ENCODE assay signal across 8 cellular contexts in genomic region chr9:137242329-137243204, GRCh38. TPM values are rescaled to one million over a fixed set of nuclear protein-coding genes. Genes with fewer than 3 reads are reported as not detected.
DNase-seq lines count a peak whose midpoint lies in the region; ATAC-seq and TF ChIP-seq lines count a peak whose summit lies in the region.

No MANE protein-coding gene starts in this region.

- H3K36me3 ChIP-seq in DOHH2 (ENCODE audit: control insufficient read depth, low read length) = peaks cover 29% of the 10 kb centered on the region
- peaks cover 25% of the 10 kb centered on the region for H3K36me3 ChIP-seq in RWPE2 (ENCODE audit: low read depth)
- peaks cover 6 to 21% (median 21%) of the 10 kb centered on the region in 3 donors for H3K36me3 ChIP-seq in esophagus squamous epithelium
- peaks cover 0 to 11% of the 10 kb centered on the region in 2 donors for H3K36me3 ChIP-seq in prostate gland

- H3K27ac ChIP-seq in DOHH2 (ENCODE audit: low read depth, low read length) (no peak overlapping the region), RWPE2 (ENCODE audit: poor library complexity, severe bottlenecking) (peak overlapping the region; percentile 91), esophagus squamous epithelium (peak overlapping the region; percentile 94 to 100 (median 98)), prostate gland (peak overlapping the region; percentile 86 to 92)

- in situ Hi-C loops in GM13977 (cut with MboI; ENCODE audit: low pct_unique_long_range_greater_than_20kb, low sequenced_read_pairs, unreplicated experiment) = no loop called here

- peaks cover 53% of the 10 kb centered on the region for H3K4me1 ChIP-seq in DOHH2 (ENCODE audit: control insufficient read depth, low read length)
- peaks cover 6% of the 10 kb centered on the region for H3K4me1 ChIP-seq in RWPE2 (ENCODE audit: insufficient read depth, poor library complexity, severe bottlenecking)
- H3K4me1 ChIP-seq in esophagus squamous epithelium = peaks cover 34 to 77% (median 37%) of the 10 kb centered on the region in 3 donors
- H3K4me1 ChIP-seq in prostate gland (replicated peaks) = peaks cover 18% of the 10 kb centered on the region

- H3K9me2 ChIP-seq in DOHH2 (replicated peaks; ENCODE audit: control insufficient read depth, low read length) = no peaks in the 10 kb centered on the region

- TF ChIP-seq POLR2A in esophagus squamous epithelium (IDR thresholded peaks at IDR 0.05) (no peak), prostate gland (IDR thresholded peaks at IDR 0.05) (no peak)

- no peaks in the 10 kb centered on the region for H3K27me3 ChIP-seq in DOHH2 (ENCODE audit: control insufficient read depth, low read length)
- H3K27me3 ChIP-seq in RWPE2 (ENCODE audit: insufficient read depth, poor library complexity, severe bottlenecking) = no peaks in the 10 kb centered on the region
- no peaks in the 10 kb centered on the region for H3K27me3 ChIP-seq in esophagus squamous epithelium
- H3K27me3 ChIP-seq in prostate gland (replicated peaks; ENCODE audit: insufficient read depth) = no peaks in the 10 kb centered on the region

- peaks cover 9% of the 10 kb centered on the region for H3F3A ChIP-seq in DOHH2 (ENCODE audit: control insufficient read depth, insufficient read depth)

- TF ChIP-seq CTCF in DOHH2 (IDR thresholded peaks at IDR 0.05; ENCODE audit: low read depth, low read length, poor library complexity, severe bottlenecking) (no peak), RWPE2 (IDR thresholded peaks at IDR 0.05; ENCODE audit: poor library complexity, severe bottlenecking) (no peak), esophagus squamous epithelium (IDR thresholded peaks at IDR 0.05) (no peak), prostate gland (IDR thresholded peaks at IDR 0.05) (no peak), GM13977 (IDR thresholded peaks at IDR 0.05; ENCODE audit: extremely low read depth, insufficient read depth, missing control alignments) (no peak)

- peak overlapping the region; percentile 82 for H3K4me2 ChIP-seq in DOHH2 (ENCODE audit: low read length)

- H3K4me3 ChIP-seq in DOHH2 (ENCODE audit: low read length) (peak overlapping the region; percentile 84), RWPE2 (ENCODE audit: severe bottlenecking) (peak overlapping the region; percentile 99), esophagus squamous epithelium (peak overlapping the region; percentile 74 to 97 (median 88)), prostate gland (peak overlapping the region; percentile 73 to 81)

- DNase-seq in RWPE2 (ENCODE audit: low spot score) = no peak
- no peak for DNase-seq in esophagus squamous epithelium (lab: John Stamatoyannopoulos, UW)
- no peak for DNase-seq in prostate gland (ENCODE audit: low spot score)
- DNase-seq in kidney glomerular epithelial cell (lab: John Stamatoyannopoulos, UW) = no peak
- no peak for DNase-seq in GM13977 (ENCODE audit: low spot score)
- no peak for DNase-seq in NCI-H1105 (lab: John Stamatoyannopoulos, UW)
- no peak for DNase-seq in HK-2 (ENCODE audit: unreplicated experiment)

- 43 to 53% methylated on average over 13 to 14 of the region's 35 CpGs for WGBS in esophagus squamous epithelium, 2 donors
- WGBS in prostate gland = 71% methylated on average over 35 of the region's 35 CpGs

- no peaks in the 10 kb centered on the region for H3K9me3 ChIP-seq in DOHH2 (ENCODE audit: control insufficient read depth, insufficient read depth, low read length)
- H3K9me3 ChIP-seq in RWPE2 (ENCODE audit: severe bottlenecking) = no peaks in the 10 kb centered on the region
- H3K9me3 ChIP-seq in esophagus squamous epithelium = no peaks in the 10 kb centered on the region
- H3K9me3 ChIP-seq in prostate gland = no peaks in the 10 kb centered on the region

- H3K79me2 ChIP-seq in DOHH2 (ENCODE audit: control insufficient read depth, low read length) = peaks cover 45% of the 10 kb centered on the region

- peaks cover 21% of the 10 kb centered on the region for H4K20me1 ChIP-seq in DOHH2 (ENCODE audit: control insufficient read depth, insufficient read depth, low read depth, low read length)

- intact Hi-C loops in esophagus squamous epithelium (cut with DNase I) (no loop called here), prostate gland (cut with DNase I) (no loop called here)

- no peak for ATAC-seq in RWPE2 (ENCODE audit: low read depth)

RNA-seq across cellular contexts. Expression of gene TUBB4B, which starts 1.5 kb away (rescaled TPM):
- 100 to 1,000 TPM; 367 to 753 (median 540) TPM for total RNA-seq in esophagus squamous epithelium
- 100 to 1,000 TPM; 279 to 484 TPM for total RNA-seq in prostate gland

RNA-seq across cellular contexts. Expression of gene STPG3, which starts 8.5 kb away (rescaled TPM):
- total RNA-seq in esophagus squamous epithelium (not detected), prostate gland (1 to 10 TPM in 1 of 2 donors, not detected in 1; 4.2 TPM)

RNA-seq across cellular contexts. Expression of gene SLC34A3, which starts 11.9 kb away (rescaled TPM):
- total RNA-seq in esophagus squamous epithelium (1 to 10 TPM in 1 of 4 donors, under 1 TPM in 2, not detected in 1; 0.11 to 1.7 (median 0.38) TPM), prostate gland (under 1 TPM in 1 of 2 donors, not detected in 1; 0.57 TPM)

RNA-seq across cellular contexts. Expression of gene NELFB, which starts 12.6 kb away (rescaled TPM):
- total RNA-seq in esophagus squamous epithelium (10 to 100 TPM; 26.1 to 41.4 (median 35.2) TPM), prostate gland (10 to 100 TPM; 44.9 to 82.1 TPM)

RNA-seq across cellular contexts. Expression of gene RNF224, which starts 15.3 kb away (rescaled TPM):
- total RNA-seq in esophagus squamous epithelium = 1 to 10 TPM; 1.2 to 5.2 (median 3.0) TPM
- total RNA-seq in prostate gland = not detected
